14 cellular contexts compared by ENCODE assay signal in genomic region chr22:22616636-22617035, GRCh38. TPM values are rescaled to one million over a fixed set of nuclear protein-coding genes. Genes with fewer than 3 reads are reported as not detected.
DNase-seq lines count a peak whose midpoint lies in the region; ATAC-seq and TF ChIP-seq lines count a peak whose summit lies in the region.
"Had no signal": no experiment of that assay in that cellular context is flagged by ENCODE, and none has a peak within 500 bp of the region (broad histone marks: within the 10 kb centered on the region; RNA-seq: fewer than 3 reads in every experiment).

No MANE protein-coding gene starts in this region.

- peaks cover 5% of the 10 kb centered on the region for H3K27me3 Mint-ChIP-seq in activated T-helper 1 cell treated with anti-CD3 and anti-CD28 coated beads, Interleukin-12 subunit alpha, Interleukin-12 subunit beta, Interleukin-2, Interleukin-4 antibody, amounts not matched to agents 30 ng/mL and 10 ng/mL and 1 ng/mL, durations not matched to agents 14 hours and 24 hours and 36 hours (ENCODE audit: insufficient read depth)
- H3K27me3 Mint-ChIP-seq: activated naive CD4-positive, alpha-beta T cell treated with anti-CD3 and anti-CD28 coated beads, Interleukin-2, amount 50 U/mL, for 24 hours had no signal

- DNase-seq in GM10248 (ENCODE audit: extremely low spot score) (peak; percentile 55), GM19238 (ENCODE audit: insufficient read length, low spot score) (peak; percentile 14), renal cortical epithelial cell (ENCODE audit: low read depth) (peak; percentile 81), NCI-H526 treated with DMSO at 0.1 percent for 48 hours (lab: John Stamatoyannopoulos, UW) (no peak), SKM-1 (lab: John Stamatoyannopoulos, UW; ENCODE audit: unreplicated experiment) (no peak)
- DNase-seq in activated T-helper 1 cell treated with anti-CD3 and anti-CD28 coated beads, Interleukin-12 subunit alpha, Interleukin-12 subunit beta, Interleukin-2, Interleukin-4 antibody, amounts not matched to agents 30 ng/mL and 10 ng/mL and 1 ng/mL, durations not matched to agents 14 hours and 24 hours and 36 hours (ENCODE audit: low spot score): peak; percentile 18
- no peak for DNase-seq in stimulated activated CD8-positive, alpha-beta memory T cell treated with anti-CD3 and anti-CD28 coated beads, Interleukin-4, amount 100 ng/mL, for 48 hours
- DNase-seq: IMR-90 had no signal

- ATAC-seq in HG02798 (IDR thresholded peaks at IDR 0.05; ENCODE audit: poor library complexity, unreplicated experiment): no peak
- ATAC-seq: gastroesophageal sphincter had no signal

- no peaks in the 10 kb centered on the region for H3K9me3 Mint-ChIP-seq in activated T-helper 1 cell treated with anti-CD3 and anti-CD28 coated beads, Interleukin-12 subunit alpha, Interleukin-12 subunit beta, Interleukin-2, Interleukin-4 antibody, amounts not matched to agents 30 ng/mL and 10 ng/mL and 1 ng/mL, durations not matched to agents 14 hours and 24 hours and 36 hours
- H3K9me3 Mint-ChIP-seq: activated naive CD4-positive, alpha-beta T cell treated with anti-CD3 and anti-CD28 coated beads, Interleukin-2, amount 50 U/mL, for 24 hours; dendritic cell treated with granulocyte-macrophage colony-stimulating factor and Interleukin-4, amounts not matched to agents 40 ng/mL and 50 ng/mL, for 4 days had no signal

- intact Hi-C loops in activated T-helper 1 cell treated with anti-CD3 and anti-CD28 coated beads, Interleukin-12 subunit alpha, Interleukin-12 subunit beta, Interleukin-2, Interleukin-4 antibody, amounts not matched to agents 30 ng/mL and 10 ng/mL and 1 ng/mL, durations not matched to agents 14 hours and 24 hours and 36 hours (cut with micrococcal nuclease): no loop called here

- H3K27ac Mint-ChIP-seq in activated T-helper 1 cell treated with anti-CD3 and anti-CD28 coated beads, Interleukin-12 subunit alpha, Interleukin-12 subunit beta, Interleukin-2, Interleukin-4 antibody, amounts not matched to agents 30 ng/mL and 10 ng/mL and 1 ng/mL, durations not matched to agents 14 hours and 24 hours and 36 hours: peak overlapping the region; percentile 57
- H3K27ac Mint-ChIP-seq: activated naive CD4-positive, alpha-beta T cell treated with anti-CD3 and anti-CD28 coated beads, Interleukin-2, amount 50 U/mL, for 24 hours; dendritic cell treated with granulocyte-macrophage colony-stimulating factor and Interleukin-4, amounts not matched to agents 40 ng/mL and 50 ng/mL, for 4 days had no signal

- CTCF ChIA-PET in GM10248 (lab: Yijun Ruan, JAX): interaction anchor here (0.9 to 5.2 kb wide), 6 partner anchors 9 to 49 kb away, joined by 3 to 44 read pairs (median 4); no protein-coding TSS in a partner anchor

- peaks cover 12% of the 10 kb centered on the region for H3K4me1 Mint-ChIP-seq in activated T-helper 1 cell treated with anti-CD3 and anti-CD28 coated beads, Interleukin-12 subunit alpha, Interleukin-12 subunit beta, Interleukin-2, Interleukin-4 antibody, amounts not matched to agents 30 ng/mL and 10 ng/mL and 1 ng/mL, durations not matched to agents 14 hours and 24 hours and 36 hours (ENCODE audit: low read depth)

- no peak for TF ChIP-seq CTCF in GM10248 (IDR thresholded peaks at IDR 0.05; ENCODE audit: control extremely low read depth, extremely low read depth, low read depth, missing control alignments)

- no peaks in the 10 kb centered on the region for H3K36me3 Mint-ChIP-seq in activated T-helper 1 cell treated with anti-CD3 and anti-CD28 coated beads, Interleukin-12 subunit alpha, Interleukin-12 subunit beta, Interleukin-2, Interleukin-4 antibody, amounts not matched to agents 30 ng/mL and 10 ng/mL and 1 ng/mL, durations not matched to agents 14 hours and 24 hours and 36 hours (ENCODE audit: low read depth)
- H3K36me3 Mint-ChIP-seq: activated naive CD4-positive, alpha-beta T cell treated with anti-CD3 and anti-CD28 coated beads, Interleukin-2, amount 50 U/mL, for 24 hours had no signal

- POLR2A ChIA-PET in GM10248 (lab: Yijun Ruan, JAX): no interaction called here

- H3K4me3 Mint-ChIP-seq in activated T-helper 1 cell treated with anti-CD3 and anti-CD28 coated beads, Interleukin-12 subunit alpha, Interleukin-12 subunit beta, Interleukin-2, Interleukin-4 antibody, amounts not matched to agents 30 ng/mL and 10 ng/mL and 1 ng/mL, durations not matched to agents 14 hours and 24 hours and 36 hours: peak overlapping the region; percentile 9
- H3K4me3 Mint-ChIP-seq: activated naive CD4-positive, alpha-beta T cell treated with anti-CD3 and anti-CD28 coated beads, Interleukin-2, amount 50 U/mL, for 24 hours; dendritic cell treated with granulocyte-macrophage colony-stimulating factor and Interleukin-4, amounts not matched to agents 40 ng/mL and 50 ng/mL, for 4 days had no signal

RNA-seq across cellular contexts. Expression of gene GGTLC2, which starts 27.8 kb away (rescaled TPM):
- not detected in 2 replicates for total RNA-seq in activated T-helper 1 cell treated with anti-CD3 and anti-CD28 coated beads, Interleukin-12 subunit alpha, Interleukin-12 subunit beta, Interleukin-2, Interleukin-4 antibody, amounts not matched to agents 30 ng/mL and 10 ng/mL and 1 ng/mL, durations not matched to agents 14 hours and 24 hours and 36 hours
- total RNA-seq in renal cortical epithelial cell: not detected in 2 replicates
- total RNA-seq: gastroesophageal sphincter, IMR-90, liver, RPMI7951 had no signal

RNA-seq across cellular contexts. Expression of gene PRAME, which starts 57.6 kb away (rescaled TPM):
- not detected in 2 replicates for total RNA-seq in activated T-helper 1 cell treated with anti-CD3 and anti-CD28 coated beads, Interleukin-12 subunit alpha, Interleukin-12 subunit beta, Interleukin-2, Interleukin-4 antibody, amounts not matched to agents 30 ng/mL and 10 ng/mL and 1 ng/mL, durations not matched to agents 14 hours and 24 hours and 36 hours
- 3.6 and 5.3 TPM in 2 replicates for total RNA-seq in renal cortical epithelial cell
- total RNA-seq: gastroesophageal sphincter, IMR-90, liver had no signal

Comparison
In these comparisons a context has a peak if more than half of its experiments do, and no peak if none do; other contexts are left out.
1. DNase-seq: peak in GM10248 (single experiment), GM19238 (single experiment), activated T-helper 1 cell treated with anti-CD3 and anti-CD28 coated beads, Interleukin-12 subunit alpha, Interleukin-12 subunit beta, Interleukin-2, Interleukin-4 antibody, amounts not matched to agents 30 ng/mL and 10 ng/mL and 1 ng/mL, durations not matched to agents 14 hours and 24 hours and 36 hours (single experiment) and renal cortical epithelial cell (single experiment); none in NCI-H526 treated with DMSO at 0.1 percent for 48 hours (single experiment), SKM-1 (single experiment) and stimulated activated CD8-positive, alpha-beta memory T cell treated with anti-CD3 and anti-CD28 coated beads, Interleukin-4, amount 100 ng/mL, for 48 hours (single experiment).